ENCODE assay signal across 8 cellular contexts in genomic region chr10:14478639-14479038, GRCh38.
DNase-seq lines count a peak whose midpoint lies in the region; ATAC-seq, FAIRE-seq and TF ChIP-seq lines count a peak whose summit lies in the region.

No MANE protein-coding gene starts in this region.

- ATAC-seq in HG03139 (IDR thresholded peaks at IDR 0.05; ENCODE audit: unreplicated experiment) (no peak), natural killer cell (no peak)

- no peak overlapping the region for H3K4me3 Mint-ChIP-seq in natural killer cell

- H3K27ac ChIP-seq in brain microvascular endothelial cell (peak overlapping the region; percentile 50), keratinocyte (ENCODE audit: control insufficient read depth, insufficient read depth, low read length) (no peak overlapping the region), suprapubic skin (no peak overlapping the region)

- H3K79me2 ChIP-seq in keratinocyte (ENCODE audit: control insufficient read depth, insufficient read depth, low read length) = no peaks in the 10 kb centered on the region

- DNase-seq in AG08395 (ENCODE audit: low spot score) (peak; percentile 77), GM13976 (ENCODE audit: low spot score) (peak; percentile 41), NCI-H446 (lab: John Stamatoyannopoulos, UW) (peak; percentile 51 to 85), brain microvascular endothelial cell (peak; percentile 85), keratinocyte (ENCODE audit: low read depth, low spot score) (no peak), suprapubic skin (ENCODE audit: low spot score in 2 of 2) (no peak), natural killer cell (no peak)

- H2AFZ ChIP-seq in keratinocyte (ENCODE audit: control insufficient read depth, low read length) = no peak overlapping the region

- no peak overlapping the region for H3K9ac ChIP-seq in keratinocyte (ENCODE audit: control insufficient read depth, extremely low read depth, insufficient read depth, low read length)

- WGBS in suprapubic skin = 5% methylated on average over 2 of the region's 2 CpGs

- no peaks in the 10 kb centered on the region for H3K9me1 ChIP-seq in keratinocyte (ENCODE audit: control insufficient read depth, extremely low read depth, insufficient read depth, low read length)

- H3K4me1 Mint-ChIP-seq in natural killer cell = no peaks in the 10 kb centered on the region

- H3K4me2 ChIP-seq in keratinocyte (ENCODE audit: control insufficient read depth, extremely low read depth, insufficient read depth, low read depth, low read length) = no peak overlapping the region

- no peaks in the 10 kb centered on the region for H3K36me3 Mint-ChIP-seq in natural killer cell

- dilution Hi-C loops in keratinocyte (cut with MboI; ENCODE audit: extremely low pct_ligation_motif_present, low sequenced_read_pairs) = no loop called here

- in situ Hi-C loops in GM13976 (cut with MboI; ENCODE audit: low sequenced_read_pairs, unreplicated experiment) (no loop called here), brain microvascular endothelial cell (cut with HindIII; ENCODE audit: low pct_ligation_motif_present, low sequenced_read_pairs) (no loop called here)

- H3K4me3 ChIP-seq in brain microvascular endothelial cell (ENCODE audit: low read depth, low read length) (no peak overlapping the region), keratinocyte (ENCODE audit: control insufficient read depth in 2 of 3, extremely low read depth in 1 of 3, insufficient read depth in 2 of 3, low read depth in 1 of 3, low read length in 3 of 3) (no peak overlapping the region), suprapubic skin (no peak overlapping the region)

- peaks cover 24 to 56% of the 10 kb centered on the region in 2 donors for H3K27me3 Mint-ChIP-seq in natural killer cell (ENCODE audit: low read depth in 2 of 2)

- TF ChIP-seq POLR2A in suprapubic skin (IDR thresholded peaks at IDR 0.05) = no peak

- no peak overlapping the region for H3K27ac Mint-ChIP-seq in natural killer cell

- intact Hi-C loops in natural killer cell (cut with micrococcal nuclease) = no loop called here

- H3K9me3 ChIP-seq in keratinocyte (ENCODE audit: control insufficient read depth, low read depth, low read length) = no peaks in the 10 kb centered on the region
- H3K9me3 ChIP-seq in suprapubic skin = no peaks in the 10 kb centered on the region

- H3K27me3 ChIP-seq in brain microvascular endothelial cell (replicated peaks) (no peaks in the 10 kb centered on the region), keratinocyte (ENCODE audit: control insufficient read depth, extremely low read depth, insufficient read depth, low read length) (no peaks in the 10 kb centered on the region), suprapubic skin (no peaks in the 10 kb centered on the region)

- H3K4me1 ChIP-seq in keratinocyte (ENCODE audit: control insufficient read depth, extremely low read depth, insufficient read depth, low read length) = peaks cover 12% of the 10 kb centered on the region
- H3K4me1 ChIP-seq in suprapubic skin = peaks cover 9% of the 10 kb centered on the region

- no peaks in the 10 kb centered on the region for H3K9me3 Mint-ChIP-seq in natural killer cell

- TF ChIP-seq CTCF in GM13976 (IDR thresholded peaks at IDR 0.05; ENCODE audit: borderline replicate concordance, control extremely low read depth, extremely low read depth, insufficient read depth, missing control alignments) (no peak), brain microvascular endothelial cell (IDR thresholded peaks at IDR 0.05; ENCODE audit: low read depth, low read length, missing control alignments) (peak; percentile 82), keratinocyte (optimal IDR thresholded peaks at IDR 0.05 in 1 of 3, IDR thresholded peaks at IDR 0.05 in 1 of 3, conservative IDR thresholded peaks at IDR 0.05 in 1 of 3; ENCODE audit: extremely low read depth in 1 of 3, insufficient read depth in 2 of 3, low read length in 3 of 3) (peak; percentile 64 to 80 (median 69)), suprapubic skin (IDR thresholded peaks at IDR 0.05) (peak; percentile 19 to 27), natural killer cell (IDR thresholded peaks at IDR 0.05) (no peak)

- no peak for TF ChIP-seq EP300 in suprapubic skin (IDR thresholded peaks at IDR 0.05)

- FAIRE-seq in keratinocyte (lab: Jason Lieb, UNC) = peak; percentile 68

- H3K36me3 ChIP-seq in brain microvascular endothelial cell (replicated peaks) (no peaks in the 10 kb centered on the region), keratinocyte (ENCODE audit: control insufficient read depth in 2 of 2, extremely low read depth in 1 of 2, insufficient read depth in 2 of 2, low read length in 2 of 2) (no peaks in the 10 kb centered on the region), suprapubic skin (no peaks in the 10 kb centered on the region)

- no peaks in the 10 kb centered on the region for H4K20me1 ChIP-seq in keratinocyte (ENCODE audit: control insufficient read depth, extremely low read depth, insufficient read depth, low read length)

Comparison
In these comparisons a context has a peak if more than half of its experiments do, and no peak if none do; other contexts are left out.
1. DNase-seq: peak in AG08395 (single experiment), GM13976 (single experiment), NCI-H446 (2 of 2) and brain microvascular endothelial cell (single experiment); none in keratinocyte (single experiment), suprapubic skin (0 of 2) and natural killer cell (single experiment).
2. CTCF ChIP-seq: peak in brain microvascular endothelial cell (single experiment), keratinocyte (3 of 3) and suprapubic skin (2 of 2); none in GM13976 (single experiment) and natural killer cell (single experiment).